In the genomic region with DNA sequence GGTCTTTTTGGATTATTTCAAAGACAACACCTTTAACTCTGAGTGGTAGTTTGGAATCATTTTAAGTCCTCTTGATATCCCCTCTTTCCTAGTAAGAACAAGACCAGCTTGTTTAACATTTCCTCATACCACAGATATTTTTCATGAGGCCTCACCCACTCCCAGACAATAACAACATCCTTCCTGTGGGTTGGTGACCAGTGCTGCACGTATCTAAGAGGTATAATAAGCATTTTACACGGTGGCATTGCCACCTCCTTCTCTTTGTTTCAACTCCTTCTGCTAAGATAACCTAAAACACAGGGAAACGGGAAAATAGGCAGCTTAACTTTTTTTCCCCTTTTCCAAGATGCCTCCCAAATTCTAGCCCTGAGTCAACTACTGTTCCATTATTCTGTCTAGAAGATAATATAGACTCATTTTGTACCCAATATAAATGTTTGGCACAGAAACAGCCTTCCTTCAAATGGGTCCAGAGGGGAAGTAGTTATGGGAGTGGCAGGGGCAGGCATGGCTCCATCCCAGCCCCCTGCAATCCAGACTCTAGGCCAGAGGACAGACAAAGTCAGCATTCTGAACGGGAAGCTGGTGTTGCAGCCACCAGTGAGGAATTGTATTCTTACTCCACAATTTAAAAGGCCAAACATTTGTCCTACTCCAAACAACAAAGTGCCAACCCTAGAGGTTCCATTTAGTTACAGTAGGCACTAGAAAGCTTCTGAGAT, we compare ENCODE assay signal across 11 cellular contexts. TPM values are rescaled to one million over a fixed set of nuclear protein-coding genes. Genes with fewer than 3 reads are reported as not detected.
DNase-seq lines count a peak whose midpoint lies in the region; ATAC-seq and TF ChIP-seq lines count a peak whose summit lies in the region.
"Had no signal": no experiment of that assay in that cellular context is flagged by ENCODE, and none has a peak within 500 bp of the region (broad histone marks: within the 10 kb centered on the region; RNA-seq: fewer than 3 reads in every experiment).

No MANE protein-coding gene starts in this region.

- H3K4me3 ChIP-seq in body of pancreas (no peak overlapping the region), lower lobe of right lung (no peak overlapping the region)

- peaks cover 42% of the 10 kb centered on the region for H3K36me3 Mint-ChIP-seq in activated CD4-positive, alpha-beta T cell treated with anti-CD3 and anti-CD28 coated beads, Interleukin-2, amount 10 ng/mL, durations not matched to agents 24 days and 14 days (ENCODE audit: low read depth)
- H3K36me3 Mint-ChIP-seq in type B pancreatic cell: peaks cover 24% of the 10 kb centered on the region

- H3K9me3 ChIP-seq in body of pancreas: no peaks in the 10 kb centered on the region
- no peaks in the 10 kb centered on the region for H3K9me3 ChIP-seq in lower lobe of right lung

- H3K27ac ChIP-seq in body of pancreas: peak overlapping the region; percentile 25 to 74 (median 60)
- peak overlapping the region; percentile 80 for H3K27ac ChIP-seq in lower lobe of right lung

- H3K9me3 Mint-ChIP-seq in activated CD4-positive, alpha-beta T cell treated with anti-CD3 and anti-CD28 coated beads, Interleukin-2, amount 10 ng/mL, durations not matched to agents 24 days and 14 days: no peaks in the 10 kb centered on the region
- H3K9me3 Mint-ChIP-seq in type B pancreatic cell: no peaks in the 10 kb centered on the region

- ATAC-seq in body of pancreas (peak; percentile 69), lower lobe of right lung (peak; percentile 68 to 70), HG03571 (IDR thresholded peaks at IDR 0.05; ENCODE audit: unreplicated experiment) (no peak)

- peak overlapping the region; percentile 33 for H3K4me3 Mint-ChIP-seq in activated CD4-positive, alpha-beta T cell treated with anti-CD3 and anti-CD28 coated beads, Interleukin-2, amount 10 ng/mL, durations not matched to agents 24 days and 14 days
- H3K4me3 Mint-ChIP-seq in type B pancreatic cell: peak overlapping the region; percentile 63

- H3K4me1 Mint-ChIP-seq in activated CD4-positive, alpha-beta T cell treated with anti-CD3 and anti-CD28 coated beads, Interleukin-2, amount 10 ng/mL, durations not matched to agents 24 days and 14 days: peaks cover 40% of the 10 kb centered on the region
- H3K4me1 Mint-ChIP-seq in type B pancreatic cell (ENCODE audit: unreplicated experiment): peaks cover 45% of the 10 kb centered on the region

- H3K27ac Mint-ChIP-seq in activated CD4-positive, alpha-beta T cell treated with anti-CD3 and anti-CD28 coated beads, Interleukin-2, amount 10 ng/mL, durations not matched to agents 24 days and 14 days: peak overlapping the region; percentile 74
- H3K27ac Mint-ChIP-seq in type B pancreatic cell: peak overlapping the region; percentile 97

- TF ChIP-seq POLR2A in body of pancreas (IDR thresholded peaks at IDR 0.05): no peak

- H3K4me1 ChIP-seq in body of pancreas: peaks cover 30% of the 10 kb centered on the region
- peaks cover 90% of the 10 kb centered on the region for H3K4me1 ChIP-seq in lower lobe of right lung

- TF ChIP-seq CTCF in body of pancreas (IDR thresholded peaks at IDR 0.05) (no peak), lower lobe of right lung (IDR thresholded peaks at IDR 0.05) (no peak), type B pancreatic cell (conservative IDR thresholded peaks at IDR 0.05) (no peak)

- H3K27me3 Mint-ChIP-seq in activated CD4-positive, alpha-beta T cell treated with anti-CD3 and anti-CD28 coated beads, Interleukin-2, amount 10 ng/mL, durations not matched to agents 24 days and 14 days: no peaks in the 10 kb centered on the region
- no peaks in the 10 kb centered on the region for H3K27me3 Mint-ChIP-seq in type B pancreatic cell

- no peak for DNase-seq in activated CD4-positive, alpha-beta T cell treated with anti-CD3 and anti-CD28 coated beads, Interleukin-2, amount 10 ng/mL, durations not matched to agents 24 days and 14 days
- no peak for DNase-seq in activated CD4-positive, alpha-beta T cell treated with anti-CD3 and anti-CD28 coated beads, Interleukin-2, amount 50 U/mL, for 4 hours
- no peak for DNase-seq in body of pancreas
- DNase-seq in lower lobe of right lung: peak; percentile 57
- no peak for DNase-seq in type B pancreatic cell (ENCODE audit: extremely low spot score, unreplicated experiment)
- DNase-seq in stimulated activated CD4-positive, alpha-beta T cell treated with anti-CD3 and anti-CD28 coated beads, Interleukin-1b, Interleukin-23, amount 100 ng/mL, for 48 hours: no peak
- DNase-seq in NCI-H1417 (lab: John Stamatoyannopoulos, UW): no peak
- DNase-seq: amniotic stem cell, GOT3, NCI-H446 treated with DMSO at 0.1 percent for 48 hours had no signal

- H3K36me3 ChIP-seq in body of pancreas (replicated peaks in 1 of 2; ENCODE audit: insufficient read depth in 1 of 2, low read depth in 2 of 2) (no peaks in the 10 kb centered on the region), lower lobe of right lung (no peaks in the 10 kb centered on the region)

- H3K27me3 ChIP-seq in body of pancreas: no peaks in the 10 kb centered on the region
- H3K27me3 ChIP-seq in lower lobe of right lung (ENCODE audit: low read depth): no peaks in the 10 kb centered on the region

- intact Hi-C loops in activated CD4-positive, alpha-beta T cell treated with anti-CD3 and anti-CD28 coated beads, Interleukin-2, amount 10 ng/mL, durations not matched to agents 24 days and 14 days (cut with micrococcal nuclease): loop anchor here (2.0 kb wide), 1 partner anchor 22 kb away; no protein-coding TSS in a partner anchor
- intact Hi-C loops in body of pancreas (cut with DNase I): no loop called here
- intact Hi-C loops in lower lobe of right lung (cut with DNase I): no loop called here

- WGBS in body of pancreas, 2 donors: 36 to 46% methylated on average over 4 of the region's 4 CpGs

RNA-seq across cellular contexts. Expression of gene MAML2, which starts 28.5 kb away (rescaled TPM):
- total RNA-seq in activated CD4-positive, alpha-beta T cell treated with anti-CD3 and anti-CD28 coated beads, Interleukin-2, amount 10 ng/mL, durations not matched to agents 24 days and 14 days: 11.9 and 12.4 TPM in 2 replicates
- total RNA-seq in body of pancreas (1 to 10 TPM; 7.9 to 9.9 TPM), lower lobe of right lung (31.5 TPM), type B pancreatic cell (ENCODE audit: low replicate concordance) (20.8 and 33.6 TPM in 2 replicates)
